ENCODE assay signal across 18 cellular contexts in genomic region chr16:56278196-56278855, GRCh38.
DNase-seq lines count a peak whose midpoint lies in the region; ATAC-seq, FAIRE-seq and TF ChIP-seq lines count a peak whose summit lies in the region.
"Had no signal": no experiment of that assay in that cellular context is flagged by ENCODE, and none has a peak within 500 bp of the region (broad histone marks: within the 10 kb centered on the region; RNA-seq: fewer than 3 reads in every experiment).

No MANE protein-coding gene starts in this region.

- no peak overlapping the region for H3K14ac ChIP-seq in H1 (ENCODE audit: insufficient read length)

- no peak overlapping the region; the same call in 1 of the 2 replicates for H2AK5ac ChIP-seq in H1 (ENCODE audit: low read depth, low read length)

- peak overlapping the region; percentile 48; the same call in 1 of the 2 replicates for H2BK5ac ChIP-seq in H1 (ENCODE audit: low read depth, low read length)

- no peaks in the 10 kb centered on the region for H4K20me1 ChIP-seq in H1 (replicated peaks in 1 of 2; ENCODE audit: control insufficient read depth in 1 of 2, insufficient read depth in 2 of 2, low read length in 2 of 2)

- peak overlapping the region; percentile 29 for H3K18ac ChIP-seq in H1 (ENCODE audit: extremely low read depth, low read length)

- 94% methylated on average over 9 of the region's 9 CpGs; no CpG with 5 or more reads in 1 of the 2 experiments for WGBS in H1 (ENCODE audit: extremely low coverage in 1 of 2, insufficient coverage in 1 of 2, insufficient read length in 1 of 2, insufficient replicate concordance in 2 of 2, low coverage in 1 of 2, low lambda C conversion rate in 2 of 2, missing lambda C conversion rate in 1 of 2), 2 experiments

- intact Hi-C loops in natural killer cell (cut with micrococcal nuclease): no loop called here
- intact Hi-C loops in upper lobe of right lung (cut with DNase I): no loop called here
- intact Hi-C loops in posterior cingulate gyrus (cut with DNase I): no loop called here

- peak overlapping the region; percentile 53; the same call in 1 of the 2 replicates for H2BK15ac ChIP-seq in H1 (ENCODE audit: low read length)

- H3K79me1 ChIP-seq in H1 (ENCODE audit: low read depth, low read length): no peaks in the 10 kb centered on the region; the same call in 1 of the 2 replicates

- TF ChIP-seq EP300 in H1 (IDR thresholded peaks at IDR 0.05; ENCODE audit: borderline replicate concordance in 1 of 2, low read depth in 2 of 2, low read length in 2 of 2): no peak

- CTCF ChIA-PET in H1 (lab: Charles Lee; ENCODE audit: partially characterized antibody): interaction anchor here (0.6 to 6.6 kb wide), 20 partner anchors 8 to 225 kb away, joined by 3 to 70 read pairs (median 4); no protein-coding TSS in a partner anchor

- peaks cover 21 to 45% of the 10 kb centered on the region in 2 donors for H3K4me1 Mint-ChIP-seq in natural killer cell
- peaks cover 24 to 26% of the 10 kb centered on the region in 2 donors for H3K4me1 Mint-ChIP-seq in natural killer cell treated with Interleukin-12 subunit alpha and Interleukin-12 subunit beta and Interleukin-15 and Interleukin-18, amount 100 ng/mL, for 72 hours (ENCODE audit: low read depth in 2 of 2)

- H3K4ac ChIP-seq in H1 (replicated peaks; ENCODE audit: insufficient read length, low read depth, low read length): peak overlapping the region; percentile 29

- peak overlapping the region in 3 of 4 donors; percentile 21 to 77 (median 43) for H3K27ac ChIP-seq in Peyer's patch
- no peak overlapping the region for H3K27ac ChIP-seq in H1 (ENCODE audit: low read depth, low read length)
- H3K27ac ChIP-seq in upper lobe of right lung: peak overlapping the region; percentile 30
- H3K27ac ChIP-seq: VCaP had no signal

- peak overlapping the region in 1 of 2 donors; percentile 78 for H3K27ac Mint-ChIP-seq in natural killer cell
- no peak overlapping the region for H3K27ac Mint-ChIP-seq in natural killer cell treated with Interleukin-12 subunit alpha and Interleukin-12 subunit beta and Interleukin-15 and Interleukin-18, amount 100 ng/mL, for 72 hours
- H3K27ac Mint-ChIP-seq: stimulated activated naive B cell treated with anti-CD40 and anti-IgM and Interleukin-4, amounts not matched to agents 10 μg/mL and 1 μg/mL and 100 μg/mL, for 72 hours had no signal

- no peak for ATAC-seq in natural killer cell
- no peak for ATAC-seq in natural killer cell treated with Interleukin-12 subunit alpha and Interleukin-12 subunit beta and Interleukin-15 and Interleukin-18, amount 100 ng/mL, for 72 hours
- no peak for ATAC-seq in upper lobe of right lung
- no peak for ATAC-seq in GM19455 (IDR thresholded peaks at IDR 0.05; ENCODE audit: unreplicated experiment)
- ATAC-seq: sciatic nerve had no signal

- no peaks in the 10 kb centered on the region for H3K27me3 ChIP-seq in Peyer's patch
- H3K27me3 ChIP-seq in H1 (replicated peaks in 1 of 4; ENCODE audit: control insufficient read depth in 3 of 4, extremely low read depth in 1 of 4, insufficient read depth in 3 of 4, low read length in 3 of 4): no peaks in the 10 kb centered on the region
- no peaks in the 10 kb centered on the region for H3K27me3 ChIP-seq in upper lobe of right lung

- no peak overlapping the region for H2AFZ ChIP-seq in H1 (ENCODE audit: low read length)

- no peak overlapping the region for H3K4me2 ChIP-seq in H1 (ENCODE audit: insufficient read depth in 1 of 2, low read depth in 2 of 2, low read length in 2 of 2)

- H3K36me3 ChIP-seq in Peyer's patch (no peaks in the 10 kb centered on the region), H1 (ENCODE audit: control insufficient read depth in 2 of 4, insufficient read depth in 4 of 4, low read length in 3 of 4) (peaks cover 0 to 5% (median 0%) of the 10 kb centered on the region in 4 experiments; a peak in 1 of 8 replicates), upper lobe of right lung (no peaks in the 10 kb centered on the region)

- H4K91ac ChIP-seq in H1 (replicated peaks; ENCODE audit: insufficient read length, low read length): peak overlapping the region; percentile 38

- no peaks in the 10 kb centered on the region for H3K9me3 Mint-ChIP-seq in natural killer cell
- H3K9me3 Mint-ChIP-seq in natural killer cell treated with Interleukin-12 subunit alpha and Interleukin-12 subunit beta and Interleukin-15 and Interleukin-18, amount 100 ng/mL, for 72 hours: no peaks in the 10 kb centered on the region

- DNase-seq in natural killer cell (no peak), Peyer's patch (peak in 1 of 3 donors; percentile 34), H1 (ENCODE audit: low read depth in 1 of 2, low spot score in 2 of 2) (no peak), upper lobe of right lung (peak; percentile 41), posterior cingulate gyrus (no peak), NCI-H345 (lab: John Stamatoyannopoulos, UW) (no peak)
- DNase-seq in natural killer cell treated with Interleukin-12 subunit alpha and Interleukin-12 subunit beta and Interleukin-15 and Interleukin-18, amount 100 ng/mL, for 72 hours (ENCODE audit: low spot score): no peak
- DNase-seq: GOT3, NCI-H1105, NCI-H510A treated with DMSO at 0.1 percent for 48 hours, SHP77, trophoblast cell had no signal

- no peak overlapping the region for H3K56ac ChIP-seq in H1 (replicated peaks; ENCODE audit: insufficient read length, low read depth, low read length)

- H3K23ac ChIP-seq in H1 (ENCODE audit: insufficient read length): no peak overlapping the region

- H3K9me3 ChIP-seq in Peyer's patch: no peaks in the 10 kb centered on the region
- peaks cover 0 to 8% of the 10 kb centered on the region in 2 experiments; a peak in 2 of 4 replicates for H3K9me3 ChIP-seq in H1 (ENCODE audit: insufficient read depth in 2 of 2, low read depth in 1 of 2, low read length in 1 of 2)
- H3K9me3 ChIP-seq in upper lobe of right lung: no peaks in the 10 kb centered on the region

- TF ChIP-seq RAD21 in H1 (IDR thresholded peaks at IDR 0.05 in 1 of 2, conservative IDR thresholded peaks at IDR 0.05 in 1 of 2; ENCODE audit: low read depth in 2 of 2, low read length in 2 of 2): no peak

- H3K9ac ChIP-seq in H1 (replicated peaks in 1 of 4; ENCODE audit: extremely low read depth in 1 of 4, low read depth in 3 of 4, low read length in 3 of 4): no peak overlapping the region

- peak overlapping the region in 2 of 4 donors; percentile 25 to 31 for H3K4me3 ChIP-seq in Peyer's patch
- no peak overlapping the region for H3K4me3 ChIP-seq in H1 (ENCODE audit: extremely low read depth in 1 of 4, insufficient read depth in 2 of 4, low read depth in 3 of 4, low read length in 4 of 4)
- H3K4me3 ChIP-seq in upper lobe of right lung: peak overlapping the region; percentile 5

- no peaks in the 10 kb centered on the region for H3K23me2 ChIP-seq in H1 (ENCODE audit: low read depth, low read length)

- no peak overlapping the region for H2BK120ac ChIP-seq in H1 (replicated peaks; ENCODE audit: low read depth, low read length)

- FAIRE-seq in H1 (lab: Jason Lieb, UNC): no peak
- FAIRE-seq: colon, G401.6 had no signal

- H3K27me3 Mint-ChIP-seq in natural killer cell (ENCODE audit: low read depth in 2 of 2): peaks cover 4 to 10% of the 10 kb centered on the region in 2 donors
- peaks cover 0 to 8% of the 10 kb centered on the region in 2 donors for H3K27me3 Mint-ChIP-seq in natural killer cell treated with Interleukin-12 subunit alpha and Interleukin-12 subunit beta and Interleukin-15 and Interleukin-18, amount 100 ng/mL, for 72 hours

- H4K8ac ChIP-seq in H1 (ENCODE audit: extremely low read depth, insufficient read depth, low read length): no peak overlapping the region

- no peak for TF ChIP-seq CTCF in natural killer cell (IDR thresholded peaks at IDR 0.05)
- no peak for TF ChIP-seq CTCF in Peyer's patch (IDR thresholded peaks at IDR 0.05)
- TF ChIP-seq CTCF in H1 (IDR thresholded peaks at IDR 0.05; ENCODE audit: control extremely low read depth in 1 of 3, insufficient read depth in 1 of 3, low read depth in 1 of 3, low read length in 3 of 3): no peak
- TF ChIP-seq CTCF in upper lobe of right lung (IDR thresholded peaks at IDR 0.05): no peak

- peak overlapping the region; percentile 62 for H3K4me3 Mint-ChIP-seq in natural killer cell
- H3K4me3 Mint-ChIP-seq in natural killer cell treated with Interleukin-12 subunit alpha and Interleukin-12 subunit beta and Interleukin-15 and Interleukin-18, amount 100 ng/mL, for 72 hours: no peak overlapping the region
- H3K4me3 Mint-ChIP-seq: stimulated activated naive B cell treated with anti-CD40 and anti-IgM and Interleukin-4, amounts not matched to agents 10 μg/mL and 1 μg/mL and 100 μg/mL, for 72 hours had no signal

- TF ChIP-seq POLR2A in Peyer's patch (IDR thresholded peaks at IDR 0.05) (no peak), H1 (IDR thresholded peaks at IDR 0.05; ENCODE audit: control extremely low read depth in 1 of 2, low read depth in 2 of 2, low read length in 2 of 2) (no peak)

- H2BK12ac ChIP-seq in H1 (ENCODE audit: low read depth, low read length): peak overlapping the region; percentile 77; the same call in 1 of the 2 replicates

- H3K79me2 ChIP-seq in H1 (ENCODE audit: control insufficient read depth in 1 of 2, insufficient read depth in 2 of 2, low read length in 2 of 2): no peaks in the 10 kb centered on the region

- H3K4me1 ChIP-seq in Peyer's patch: no peaks in the 10 kb centered on the region
- peaks cover 0 to 34% (median 30%) of the 10 kb centered on the region in 4 experiments; a peak in 6 of 7 replicates for H3K4me1 ChIP-seq in H1 (replicated peaks in 1 of 4; ENCODE audit: control insufficient read depth in 3 of 4, insufficient read depth in 4 of 4, low read length in 3 of 4)
- H3K4me1 ChIP-seq in upper lobe of right lung: no peaks in the 10 kb centered on the region

- H3K36me3 Mint-ChIP-seq in natural killer cell: no peaks in the 10 kb centered on the region
- H3K36me3 Mint-ChIP-seq in natural killer cell treated with Interleukin-12 subunit alpha and Interleukin-12 subunit beta and Interleukin-15 and Interleukin-18, amount 100 ng/mL, for 72 hours: no peaks in the 10 kb centered on the region
- H3K36me3 Mint-ChIP-seq: stimulated activated naive B cell treated with anti-CD40 and anti-IgM and Interleukin-4, amounts not matched to agents 10 μg/mL and 1 μg/mL and 100 μg/mL, for 72 hours had no signal

- H4K5ac ChIP-seq in H1 (ENCODE audit: insufficient read length, low read depth, low read length): no peak overlapping the region

- H2BK20ac ChIP-seq in H1 (ENCODE audit: low read length): peak overlapping the region; percentile 75; the same call in 1 of the 2 replicates

- POLR2A ChIA-PET in H1 (lab: Charles Lee; ENCODE audit: partially characterized antibody): interaction anchor here (1.6 to 2.2 kb wide), 2 partner anchors 9 to 28 kb away, joined by 4 to 5 read pairs; no protein-coding TSS in a partner anchor

TF ChIP-seq in H1, 55 proteins besides CTCF, POLR2A, EP300 and RAD21 (continues in another document):
- TF ChIP-seq POU5F1 (IDR thresholded peaks at IDR 0.05; ENCODE audit: low read depth, low read length) (no peak), JUN (IDR thresholded peaks at IDR 0.05; ENCODE audit: low read depth, low read length) (no peak), CHD2 (IDR thresholded peaks at IDR 0.05; ENCODE audit: low read length) (no peak), NRF1 (IDR thresholded peaks at IDR 0.05; ENCODE audit: low read depth, low read length) (no peak), BACH1 (IDR thresholded peaks at IDR 0.05; ENCODE audit: low read length) (no peak), ASH2L (IDR thresholded peaks at IDR 0.05; ENCODE audit: low read length) (no peak), TAF7 (optimal IDR thresholded peaks at IDR 0.05; ENCODE audit: borderline replicate concordance, low read depth, low read length) (no peak)
